8 cellular contexts compared by ENCODE assay signal in genomic region chr10:30435068-30435422, GRCh38. TPM values are rescaled to one million over a fixed set of nuclear protein-coding genes. Genes with fewer than 3 reads are reported as not detected.
DNase-seq lines count a peak whose midpoint lies in the region; ATAC-seq, FAIRE-seq and TF ChIP-seq lines count a peak whose summit lies in the region.

No MANE protein-coding gene starts in this region.

- ATAC-seq in GM19351 (IDR thresholded peaks at IDR 0.05; ENCODE audit: unreplicated experiment) (no peak), HG03095 (IDR thresholded peaks at IDR 0.05; ENCODE audit: unreplicated experiment) (no peak)

- WGBS in H1 (ENCODE audit: extremely low coverage in 1 of 2, insufficient coverage in 1 of 2, insufficient read length in 1 of 2, insufficient replicate concordance in 2 of 2, low coverage in 1 of 2, low lambda C conversion rate in 2 of 2, missing lambda C conversion rate in 1 of 2), 2 experiments = 2% methylated on average over 13 of the region's 13 CpGs; no CpG with 5 or more reads in 1 of the 2 experiments

- no peak overlapping the region for H3K18ac ChIP-seq in H1 (ENCODE audit: extremely low read depth, low read length)

- DNase-seq in ELF-1 (ENCODE audit: low read depth, low spot score) (peak; percentile 60), RWPE1 (ENCODE audit: low spot score) (no peak), H1 (ENCODE audit: low read depth in 1 of 2, low spot score in 2 of 2) (no peak), DMS79 treated with DMSO at 0.1 percent for 48 hours (lab: John Stamatoyannopoulos, UW) (no peak)
- DNase-seq in stimulated activated CD8-positive, alpha-beta memory T cell treated with anti-CD3 and anti-CD28 coated beads, Interleukin-4, amount 100 ng/mL, for 48 hours = no peak

- FAIRE-seq in H1 (lab: Jason Lieb, UNC) = no peak

- peak overlapping the region; percentile 70 to 91 (median 82) for H3K4me3 ChIP-seq in H1 (ENCODE audit: extremely low read depth in 1 of 4, insufficient read depth in 2 of 4, low read depth in 3 of 4, low read length in 4 of 4)
- peak overlapping the region; percentile 92 to 93 for H3K4me3 ChIP-seq in muscle layer of colon (ENCODE audit: low read depth in 1 of 2, low read length in 2 of 2)

- TF ChIP-seq EP300 in H1 (IDR thresholded peaks at IDR 0.05; ENCODE audit: borderline replicate concordance in 1 of 2, low read depth in 2 of 2, low read length in 2 of 2) = no peak

- peaks cover 0 to 22% of the 10 kb centered on the region in 2 experiments; a peak in 2 of 4 replicates for H3K79me2 ChIP-seq in H1 (ENCODE audit: control insufficient read depth in 1 of 2, insufficient read depth in 2 of 2, low read length in 2 of 2)

- CTCF ChIA-PET in RWPE1 (lab: Yijun Ruan, JAX) = interaction anchor here (0.7 to 0.8 kb wide), 3 partner anchors 25 to 885 kb away, joined by 3 to 4 read pairs (median 4); no protein-coding TSS in a partner anchor
- CTCF ChIA-PET in H1 (lab: Charles Lee; ENCODE audit: partially characterized antibody) = interaction anchor here (0.8 to 1.8 kb wide), 4 partner anchors 9 to 156 kb away, joined by 3 to 4 read pairs (median 3); no protein-coding TSS in a partner anchor

- H3K14ac ChIP-seq in H1 (ENCODE audit: insufficient read length) = no peak overlapping the region

- peaks cover 2 to 4% of the 10 kb centered on the region in 2 experiments for H4K20me1 ChIP-seq in H1 (replicated peaks in 1 of 2; ENCODE audit: control insufficient read depth in 1 of 2, insufficient read depth in 2 of 2, low read length in 2 of 2)

- H2BK5ac ChIP-seq in H1 (ENCODE audit: low read depth, low read length) = no peak overlapping the region

- H4K8ac ChIP-seq in H1 (ENCODE audit: extremely low read depth, insufficient read depth, low read length) = no peak overlapping the region

- peaks cover 20% of the 10 kb centered on the region; the same call in 1 of the 2 replicates for H3K23me2 ChIP-seq in H1 (ENCODE audit: low read depth, low read length)

- no peak overlapping the region for H3K4ac ChIP-seq in H1 (replicated peaks; ENCODE audit: insufficient read length, low read depth, low read length)

- no peak overlapping the region for H3K56ac ChIP-seq in H1 (replicated peaks; ENCODE audit: insufficient read length, low read depth, low read length)

- H3K27ac ChIP-seq in RWPE1 = peak overlapping the region; percentile 97
- no peak overlapping the region for H3K27ac ChIP-seq in H1 (ENCODE audit: low read depth, low read length)
- peak overlapping the region; percentile 100 for H3K27ac ChIP-seq in muscle layer of colon (ENCODE audit: low read depth, low read length)

- H2AK5ac ChIP-seq in H1 (ENCODE audit: low read depth, low read length) = no peak overlapping the region

- no peak overlapping the region for H2BK20ac ChIP-seq in H1 (ENCODE audit: low read length)

- peaks cover 0 to 4% (median 3%) of the 10 kb centered on the region in 4 experiments; a peak in 4 of 8 replicates for H3K36me3 ChIP-seq in H1 (ENCODE audit: control insufficient read depth in 2 of 4, insufficient read depth in 4 of 4, low read length in 3 of 4)
- H3K36me3 ChIP-seq in muscle layer of colon (ENCODE audit: insufficient read depth, low read length) = peaks cover 8% of the 10 kb centered on the region

- no peak overlapping the region for H2BK15ac ChIP-seq in H1 (ENCODE audit: low read length)

- H3K9me3 ChIP-seq in H1 (ENCODE audit: insufficient read depth in 2 of 2, low read depth in 1 of 2, low read length in 1 of 2) = no peaks in the 10 kb centered on the region
- H3K9me3 ChIP-seq in muscle layer of colon (ENCODE audit: low read length) = no peaks in the 10 kb centered on the region

- H2AFZ ChIP-seq in H1 (ENCODE audit: low read length) = no peak overlapping the region

- H2BK120ac ChIP-seq in H1 (replicated peaks; ENCODE audit: low read depth, low read length) = no peak overlapping the region

- TF ChIP-seq POLR2A in H1 (IDR thresholded peaks at IDR 0.05; ENCODE audit: control extremely low read depth in 1 of 2, low read depth in 2 of 2, low read length in 2 of 2) = no peak

- TF ChIP-seq RAD21 in H1 (IDR thresholded peaks at IDR 0.05 in 1 of 2, conservative IDR thresholded peaks at IDR 0.05 in 1 of 2; ENCODE audit: low read depth in 2 of 2, low read length in 2 of 2) = no peak

- H3K9ac ChIP-seq in H1 (replicated peaks in 1 of 4; ENCODE audit: extremely low read depth in 1 of 4, low read depth in 3 of 4, low read length in 3 of 4) (peak overlapping the region in 2 of 4 experiments; percentile 13 to 65; a peak in 3 of 7 replicates), muscle layer of colon (ENCODE audit: low read length) (peak overlapping the region; percentile 45)

- H3K4me1 ChIP-seq in H1 (replicated peaks in 1 of 4; ENCODE audit: control insufficient read depth in 3 of 4, insufficient read depth in 4 of 4, low read length in 3 of 4) (peaks cover 12 to 25% (median 13%) of the 10 kb centered on the region in 4 experiments; a peak in 6 of 7 replicates), muscle layer of colon (ENCODE audit: insufficient read depth, low read length) (peaks cover 31% of the 10 kb centered on the region)

- H4K5ac ChIP-seq in H1 (ENCODE audit: insufficient read length, low read depth, low read length) = no peak overlapping the region

- H3K27me3 ChIP-seq in H1 (replicated peaks in 1 of 4; ENCODE audit: control insufficient read depth in 3 of 4, extremely low read depth in 1 of 4, insufficient read depth in 3 of 4, low read length in 3 of 4) (peaks cover 0 to 10% (median 4%) of the 10 kb centered on the region in 4 experiments; a peak in 5 of 7 replicates), muscle layer of colon (ENCODE audit: control insufficient read depth in 1 of 2, insufficient read depth in 2 of 2, low read length in 2 of 2) (no peaks in the 10 kb centered on the region)

- TF ChIP-seq CTCF in RWPE1 (conservative IDR thresholded peaks at IDR 0.05; ENCODE audit: low read depth) = no peak
- no peak for TF ChIP-seq CTCF in H1 (IDR thresholded peaks at IDR 0.05; ENCODE audit: control extremely low read depth in 1 of 3, insufficient read depth in 1 of 3, low read depth in 1 of 3, low read length in 3 of 3)

- H3K4me2 ChIP-seq in H1 (ENCODE audit: insufficient read depth in 1 of 2, low read depth in 2 of 2, low read length in 2 of 2) = peak overlapping the region; percentile 81 to 97

- POLR2A ChIA-PET in RWPE1 (lab: Yijun Ruan, JAX; ENCODE audit: low non-redundant PET) (no interaction called here), H1 (lab: Charles Lee; ENCODE audit: partially characterized antibody) (interaction anchor here (0.6 to 1.9 kb wide), 4 partner anchors 12 to 102 kb away, joined by 3 to 5 read pairs (median 4); no protein-coding TSS in a partner anchor)

- no peak overlapping the region for H4K91ac ChIP-seq in H1 (replicated peaks; ENCODE audit: insufficient read length, low read length)

- no peaks in the 10 kb centered on the region for H3K79me1 ChIP-seq in H1 (ENCODE audit: low read depth, low read length)

- H2BK12ac ChIP-seq in H1 (ENCODE audit: low read depth, low read length) = no peak overlapping the region

- H3K23ac ChIP-seq in H1 (ENCODE audit: insufficient read length) = no peak overlapping the region

TF ChIP-seq in H1, 55 proteins besides CTCF, POLR2A, EP300 and RAD21:
- TF ChIP-seq TAF7 (optimal IDR thresholded peaks at IDR 0.05; ENCODE audit: borderline replicate concordance, low read depth, low read length) (no peak), POLR2AphosphoS5 (IDR thresholded peaks at IDR 0.05; ENCODE audit: low read depth, low read length) (no peak), SIX5 (IDR thresholded peaks at IDR 0.05; ENCODE audit: low read depth, low read length) (no peak), GTF2F1 (IDR thresholded peaks at IDR 0.05; ENCODE audit: borderline replicate concordance, low read depth, low read length) (no peak), KDM5A (IDR thresholded peaks at IDR 0.05; ENCODE audit: low read length) (no peak), BRCA1 (IDR thresholded peaks at IDR 0.05; ENCODE audit: low read depth, low read length) (no peak), SP1 (IDR thresholded peaks at IDR 0.05; ENCODE audit: low read depth, low read length) (no peak), CEBPB (IDR thresholded peaks at IDR 0.05; ENCODE audit: low read depth, low read length) (no peak), JUN (IDR thresholded peaks at IDR 0.05; ENCODE audit: low read depth, low read length) (no peak), TBP (IDR thresholded peaks at IDR 0.05; ENCODE audit: low read depth, low read length) (no peak), BACH1 (IDR thresholded peaks at IDR 0.05; ENCODE audit: low read length) (no peak)

RNA-seq across cellular contexts. Expression of gene MAP3K8, which starts 1.1 kb away (rescaled TPM):
- total RNA-seq in H1 (2021; fragmentation: NEBNext Ultra II Directional; extraction: Animal tissue kit (Norgen Biotek cat#: 25700)) = 5.4 and 5.6 TPM in 2 replicates
- 2.7 and 6.0 TPM in 2 replicates for polyA plus RNA-seq in H1 (2011; rRNA removed)
- 5.5 TPM for polyA plus RNA-seq in H1 (2011; cell fraction: cytosol; rRNA removed)
- 4.3 TPM for polyA plus RNA-seq in H1 (2011; cell fraction: nucleus; rRNA removed)
- polyA plus RNA-seq in H1 (2012, experiment 1 of 2) = 5.3 to 9.0 TPM (median 5.5 TPM) in 4 replicates
- polyA plus RNA-seq in H1 (2012, experiment 2 of 2) = 2.3 TPM
- 3.6 TPM for polyA plus RNA-seq in H1 (2013, experiment 1 of 2)
- 3.7 TPM for polyA plus RNA-seq in H1 (2013, experiment 2 of 2)
- 4.2 and 6.7 TPM in 2 replicates for polyA minus RNA-seq in H1 (2011; rRNA and poly(A)+ RNA removed)
- 1.7 TPM for polyA minus RNA-seq in H1 (2011; cell fraction: cytosol; rRNA and poly(A)+ RNA removed)
- polyA minus RNA-seq in H1 (2011; cell fraction: nucleus; rRNA and poly(A)+ RNA removed) = 5.6 TPM
